ENCODE assay signal across 23 cellular contexts in genomic region chr1:81921344-81921743, GRCh38.
"Had no signal": no experiment of that assay in that cellular context is flagged by ENCODE, and none has a peak within 500 bp of the region (broad histone marks: within the 10 kb centered on the region; RNA-seq: fewer than 3 reads in every experiment).

No MANE protein-coding gene starts in this region.

- H3K36me3 Mint-ChIP-seq: activated naive CD4-positive, alpha-beta T cell treated with anti-CD3 and anti-CD28 coated beads, Interleukin-2, amount 50 U/mL, for 24 hours; naive thymus-derived CD8-positive, alpha-beta T cell; WTC11 had no signal

- H3K27ac ChIP-seq: coronary artery, transverse colon had no signal

- H3K27ac Mint-ChIP-seq: activated CD8-positive, alpha-beta T cell treated with anti-CD3 and anti-CD28 coated beads, Interleukin-2, amount 10 ng/mL, durations not matched to agents 7 days and 5 days; activated naive CD4-positive, alpha-beta T cell treated with anti-CD3 and anti-CD28 coated beads, Interleukin-2, amount 50 U/mL, for 24 hours; naive thymus-derived CD8-positive, alpha-beta T cell had no signal

- ATAC-seq: activated CD8-positive, alpha-beta T cell treated with anti-CD3 and anti-CD28 coated beads, Interleukin-2, amount 10 ng/mL, durations not matched to agents 7 days and 5 days; naive thymus-derived CD8-positive, alpha-beta T cell; WTC11 had no signal

- H3K27me3 Mint-ChIP-seq: activated naive CD4-positive, alpha-beta T cell treated with anti-CD3 and anti-CD28 coated beads, Interleukin-2, amount 50 U/mL, for 24 hours; central memory CD8-positive, alpha-beta T cell; naive thymus-derived CD8-positive, alpha-beta T cell had no signal

- DNase-seq: activated CD4-positive, alpha-beta T cell treated with anti-CD3 and anti-CD28 coated beads for 4 hours; activated CD8-positive, alpha-beta memory T cell treated with anti-CD3 and anti-CD28 coated beads, Interleukin-2, amount 50 U/mL, for 4 hours; activated CD8-positive, alpha-beta T cell treated with anti-CD3 and anti-CD28 coated beads, Interleukin-2, amount 10 ng/mL, durations not matched to agents 7 days and 5 days; activated effector memory CD4-positive, alpha-beta T cell treated with anti-CD3 and anti-CD28 coated beads, Interleukin-2, amount 50 U/mL, for 16 hours; activated T-cell treated with anti-CD3 and anti-CD28 coated beads, Interleukin-2, amount 50 U/mL, for 48 hours; adrenal gland; effector memory CD4-positive, alpha-beta T cell; head of caudate nucleus; left cardiac atrium; naive thymus-derived CD8-positive, alpha-beta T cell; nucleus accumbens; posterior cingulate gyrus; small intestine; stimulated activated CD4-positive, alpha-beta T cell treated with anti-CD3 and anti-CD28 coated beads, Interleukin-4, amount 100 ng/mL, for 4 hours; stimulated activated CD8-positive, alpha-beta memory T cell treated with anti-CD3 and anti-CD28 coated beads, Interleukin-4, amount 100 ng/mL, for 48 hours; stimulated activated naive CD4-positive, alpha-beta T cell treated with Interleukin-2 at 50 U/mL for 16 hours; substantia nigra; T-helper 2 cell; transverse colon had no signal

- H3K4me3 Mint-ChIP-seq: activated CD8-positive, alpha-beta T cell treated with anti-CD3 and anti-CD28 coated beads, Interleukin-2, amount 10 ng/mL, durations not matched to agents 7 days and 5 days; activated naive CD4-positive, alpha-beta T cell treated with anti-CD3 and anti-CD28 coated beads, Interleukin-2, amount 50 U/mL, for 24 hours; central memory CD8-positive, alpha-beta T cell; naive thymus-derived CD8-positive, alpha-beta T cell; WTC11 had no signal

- H3K27me3 ChIP-seq: adrenal gland, transverse colon had no signal

- H3K9me3 ChIP-seq: adrenal gland, transverse colon had no signal

- H3K9me3 Mint-ChIP-seq: activated naive CD4-positive, alpha-beta T cell treated with anti-CD3 and anti-CD28 coated beads, Interleukin-2, amount 50 U/mL, for 24 hours; WTC11 had no signal

- H3K4me3 ChIP-seq: coronary artery, transverse colon had no signal

- H3K4me1 Mint-ChIP-seq: activated naive CD4-positive, alpha-beta T cell treated with anti-CD3 and anti-CD28 coated beads, Interleukin-2, amount 50 U/mL, for 24 hours; central memory CD8-positive, alpha-beta T cell; naive thymus-derived CD8-positive, alpha-beta T cell had no signal
